In genomic region chr11:93908689-93909088, GRCh38 we compare ENCODE assay signal across 1 cellular context.
TF ChIP-seq lines count a peak whose summit lies in the region.

No MANE protein-coding gene starts in this region.

TF ChIP-seq in H1, 55 proteins besides CTCF, POLR2A, EP300 and RAD21:
- TF ChIP-seq TAF1 (IDR thresholded peaks at IDR 0.05; ENCODE audit: low read depth, low read length) (no peak), JUN (IDR thresholded peaks at IDR 0.05; ENCODE audit: low read depth, low read length) (no peak), USF2 (IDR thresholded peaks at IDR 0.05; ENCODE audit: low read length) (no peak), TEAD4 (IDR thresholded peaks at IDR 0.05; ENCODE audit: low read depth, low read length) (peak; percentile 33; the same call in 1 of the 2 replicates), CBX5 (IDR thresholded peaks at IDR 0.05; ENCODE audit: low read depth, low read length) (no peak)
